ENCODE assay signal across 8 cellular contexts in the genomic region with DNA sequence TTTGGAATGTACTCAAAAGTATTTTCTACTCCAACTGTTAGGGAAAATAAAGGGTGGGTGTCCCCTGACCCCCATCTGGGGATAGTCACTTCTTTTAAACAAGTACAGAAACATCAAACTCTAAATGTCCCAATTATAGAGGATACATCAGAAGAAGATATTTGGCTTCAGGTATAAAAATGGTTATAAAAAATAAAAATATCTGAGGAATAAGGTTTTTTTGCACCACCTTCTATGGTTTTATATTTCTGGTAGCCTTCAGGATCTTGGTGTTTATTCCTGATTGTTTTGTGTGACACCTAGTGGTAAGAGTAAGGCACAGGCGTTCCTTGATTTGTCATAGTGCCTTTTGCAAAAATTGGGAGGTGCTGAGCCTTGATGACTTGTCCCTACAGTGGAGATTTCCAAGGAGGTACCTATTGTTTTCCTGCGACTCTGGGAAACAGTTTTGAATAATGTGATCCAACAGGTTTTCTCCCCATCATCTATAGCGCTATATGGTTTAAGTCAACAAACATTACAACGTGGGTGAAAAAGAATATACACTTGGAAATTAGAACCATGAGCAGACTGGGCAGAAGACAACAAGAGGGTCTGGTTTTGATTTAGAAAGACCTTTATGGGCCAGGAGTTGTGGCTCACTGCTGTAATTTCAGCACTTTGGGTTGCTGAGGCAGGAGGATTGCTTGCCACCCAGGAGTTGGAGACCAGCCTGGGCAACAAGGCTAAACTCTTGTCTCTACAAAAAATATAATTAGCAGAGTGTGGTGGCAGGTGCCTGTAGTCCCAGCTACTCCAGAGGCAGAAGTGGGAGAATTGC. TPM values are rescaled to one million over a fixed set of nuclear protein-coding genes. Genes with fewer than 3 reads are reported as not detected.
DNase-seq lines count a peak whose midpoint lies in the region; ATAC-seq and TF ChIP-seq lines count a peak whose summit lies in the region.

No MANE protein-coding gene starts in this region.

- H3K27ac ChIP-seq in heart left ventricle (peak overlapping the region in 11 of 12 donors; percentile 29 to 100 (median 100)), SK-N-SH (ENCODE audit: low read depth in 2 of 2, low read length in 1 of 2) (no peak overlapping the region), esophagus muscularis mucosa (replicated peaks in 1 of 4) (peak overlapping the region; percentile 99 to 100 (median 100))

- peaks cover 17% of the 10 kb centered on the region for H4K20me1 ChIP-seq in SK-N-SH (ENCODE audit: insufficient read depth)

- H3K27ac Mint-ChIP-seq in osteocyte (ENCODE audit: unreplicated experiment): no peak overlapping the region

- no peak overlapping the region for H2AFZ ChIP-seq in SK-N-SH (ENCODE audit: low read depth)

- H3K4me3 ChIP-seq in heart left ventricle: no peak overlapping the region
- H3K4me3 ChIP-seq in NB4 (ENCODE audit: low read depth, low read length): no peak overlapping the region
- no peak overlapping the region for H3K4me3 ChIP-seq in SK-N-SH (ENCODE audit: low read depth in 2 of 2, low read length in 1 of 2)
- no peak overlapping the region for H3K4me3 ChIP-seq in esophagus muscularis mucosa

- TF ChIP-seq CTCF in heart left ventricle (IDR thresholded peaks at IDR 0.05): peak; percentile 77 to 95 (median 86)
- peak; percentile 75 for TF ChIP-seq CTCF in NB4 (IDR thresholded peaks at IDR 0.05; ENCODE audit: low read depth, low read length)
- peak; percentile 86 for TF ChIP-seq CTCF in SK-N-SH (IDR thresholded peaks at IDR 0.05)
- peak; percentile 88 to 90 (median 89) for TF ChIP-seq CTCF in esophagus muscularis mucosa (IDR thresholded peaks at IDR 0.05)
- peak; percentile 85 for TF ChIP-seq CTCF in osteocyte (IDR thresholded peaks at IDR 0.05)

- H3K9ac ChIP-seq in SK-N-SH: no peak overlapping the region

- peaks cover 17% of the 10 kb centered on the region for H3K36me3 Mint-ChIP-seq in osteocyte (ENCODE audit: unreplicated experiment)

- no peaks in the 10 kb centered on the region for H3K27me3 Mint-ChIP-seq in osteocyte (ENCODE audit: unreplicated experiment)

- POLR2A ChIA-PET in SK-N-SH (lab: Yijun Ruan, JAX): no interaction called here

- 21 to 29% (median 25%) methylated on average over 4 of the region's 4 CpGs for WGBS in heart left ventricle, 4 donors
- WGBS in SK-N-SH (ENCODE audit: low lambda C conversion rate): 38% methylated on average over 4 of the region's 4 CpGs
- 26% methylated on average over 4 of the region's 4 CpGs for WGBS in esophagus muscularis mucosa

- H3K36me3 ChIP-seq in heart left ventricle (peaks cover 4 to 17% (median 16%) of the 10 kb centered on the region in 9 donors), SK-N-SH (replicated peaks in 1 of 2; ENCODE audit: control insufficient read depth in 1 of 2, insufficient read depth in 2 of 2, low read length in 1 of 2) (peaks cover 15% of the 10 kb centered on the region in 2 experiments), esophagus muscularis mucosa (peaks cover 16 to 17% (median 17%) of the 10 kb centered on the region in 4 donors)

- H3K27me3 ChIP-seq in heart left ventricle (no peaks in the 10 kb centered on the region), SK-N-SH (ENCODE audit: insufficient read depth) (no peaks in the 10 kb centered on the region), esophagus muscularis mucosa (no peaks in the 10 kb centered on the region)

- CTCF ChIA-PET in SK-N-SH (lab: Yijun Ruan, JAX): interaction anchor here (0.9 to 3.7 kb wide), 13 partner anchors 10 to 281 kb away, joined by 3 to 25 read pairs (median 3); no protein-coding TSS in a partner anchor

- H3K9me3 Mint-ChIP-seq in osteocyte (ENCODE audit: unreplicated experiment): no peaks in the 10 kb centered on the region

- H3K79me2 ChIP-seq in SK-N-SH (ENCODE audit: insufficient read depth): peaks cover 29% of the 10 kb centered on the region

- H3K9me3 ChIP-seq in heart left ventricle (no peaks in the 10 kb centered on the region), SK-N-SH (no peaks in the 10 kb centered on the region), esophagus muscularis mucosa (no peaks in the 10 kb centered on the region)

- H3K9me2 ChIP-seq in SK-N-SH: no peaks in the 10 kb centered on the region

- H3K4me1 Mint-ChIP-seq in osteocyte (ENCODE audit: unreplicated experiment): peaks cover 37% of the 10 kb centered on the region

- TF ChIP-seq EP300 in SK-N-SH (IDR thresholded peaks at IDR 0.05; ENCODE audit: borderline replicate concordance in 1 of 2, low read depth in 1 of 2, low read length in 1 of 2): no peak
- TF ChIP-seq EP300 in esophagus muscularis mucosa (IDR thresholded peaks at IDR 0.05): no peak

- no peak for DNase-seq in heart left ventricle
- DNase-seq in Right ventricle myocardium inferior (ENCODE audit: missing footprints): no peak
- DNase-seq in NB4 (ENCODE audit: low read depth): peak; percentile 69
- peak; percentile 54 for DNase-seq in SK-N-SH
- DNase-seq in esophagus muscularis mucosa (ENCODE audit: extremely low spot score): no peak
- DNase-seq in osteocyte (ENCODE audit: extremely low spot score, unreplicated experiment): no peak
- no peak for DNase-seq in GM19240 (ENCODE audit: insufficient read length, low spot score)

- H3F3A ChIP-seq in SK-N-SH (replicated peaks; ENCODE audit: insufficient read depth): peaks cover 12% of the 10 kb centered on the region

- ATAC-seq in heart left ventricle (peak in 1 of 4 donors; percentile 12), Right ventricle myocardium inferior (no peak), GM21423 (IDR thresholded peaks at IDR 0.05; ENCODE audit: unreplicated experiment) (no peak)

- H3K4me2 ChIP-seq in SK-N-SH: no peak overlapping the region

- peak in 1 of 2 donors; percentile 37 for TF ChIP-seq POLR2A in heart left ventricle (IDR thresholded peaks at IDR 0.05)
- TF ChIP-seq POLR2A in NB4 (IDR thresholded peaks at IDR 0.05; ENCODE audit: extremely low read depth, insufficient read length): no peak
- TF ChIP-seq POLR2A in esophagus muscularis mucosa (IDR thresholded peaks at IDR 0.05; ENCODE audit: low read depth): no peak

- no peak overlapping the region for H3K4me3 Mint-ChIP-seq in osteocyte (ENCODE audit: unreplicated experiment)

- peaks cover 0 to 72% (median 40%) of the 10 kb centered on the region in 12 donors for H3K4me1 ChIP-seq in heart left ventricle
- H3K4me1 ChIP-seq in SK-N-SH (ENCODE audit: control insufficient read depth in 1 of 2, insufficient read depth in 2 of 2, low read depth in 1 of 2, low read length in 1 of 2): peaks cover 22% of the 10 kb centered on the region in 2 experiments; a peak in 3 of 4 replicates
- H3K4me1 ChIP-seq in esophagus muscularis mucosa: peaks cover 20 to 26% (median 23%) of the 10 kb centered on the region in 4 donors

- intact Hi-C loops in heart left ventricle (cut with DNase I): loop anchor here in 8 of 10 donors (1.0 to 10.0 kb wide), 11 partner anchors 70 to 730 kb away; partner anchors contain the start of genes PPP2R3C (in 3 of the 8), PRORP (in 3 of the 8), PSMA6 (in 3 of the 8) and FAM177A1 (in 2 of the 8)
- intact Hi-C loops in Right ventricle myocardium inferior (cut with DNase I): loop anchor here (2.0 kb wide), 1 partner anchor 144 kb away; no protein-coding TSS in a partner anchor
- intact Hi-C loops in esophagus muscularis mucosa (cut with DNase I): loop anchor here (2.0 kb wide), 2 partner anchors 114 to 192 kb away; partner anchors contain the start of gene PSMA6

- TF ChIP-seq RAD21 in SK-N-SH (IDR thresholded peaks at IDR 0.05; ENCODE audit: low read length): peak; percentile 82

TF ChIP-seq in SK-N-SH, 30 proteins besides CTCF, POLR2A, EP300 and RAD21:
- TF ChIP-seq TAF1 (IDR thresholded peaks at IDR 0.05; ENCODE audit: borderline replicate concordance, low read depth, low read length): no peak
- peak; percentile 81 for TF ChIP-seq SMC3 (IDR thresholded peaks at IDR 0.05; ENCODE audit: low read depth, low read length)

RNA-seq across cellular contexts. Expression of gene NFKBIA, which starts 2.5 kb away (rescaled TPM):
- total RNA-seq in heart left ventricle: 100 to 1,000 TPM in 3 of 9 donors, 10 to 100 TPM in 6; 42.7 to 193 (median 68.5) TPM
- 10 to 100 TPM; 53.9 to 64.3 TPM for polyA plus RNA-seq in heart left ventricle
- 83.0 TPM for total RNA-seq in Right ventricle myocardium inferior
- polyA plus RNA-seq in SK-N-SH (2012; rRNA removed): 56.3 and 56.7 TPM in 2 replicates
- 30.8 and 34.1 TPM in 2 replicates for polyA plus RNA-seq in SK-N-SH (2012; cell fraction: cytosol; rRNA removed)
- 154 and 164 TPM in 2 replicates for polyA plus RNA-seq in SK-N-SH (2012; cell fraction: nucleus; rRNA removed)
- total RNA-seq in esophagus muscularis mucosa: 100 to 1,000 TPM; 387 to 416 (median 398) TPM
- 57.2 and 58.9 TPM in 2 replicates for total RNA-seq in osteocyte

Comparison
In these comparisons a context has a peak if more than half of its experiments do, and no peak if none do; other contexts are left out.
1. DNase-seq: peak in NB4 (single experiment) and SK-N-SH (single experiment); none in heart left ventricle (0 of 5), Right ventricle myocardium inferior (single experiment), esophagus muscularis mucosa (single experiment), osteocyte (single experiment) and GM19240 (single experiment).
2. H3K27ac ChIP-seq: peak in heart left ventricle (11 of 12) and esophagus muscularis mucosa (4 of 4); none in SK-N-SH (0 of 2).
3. Peak in every context shown above with its lines, with median percentiles within 50 percentile points of each other: CTCF ChIP-seq.